8 cellular contexts compared by ENCODE assay signal in the genomic region with DNA sequence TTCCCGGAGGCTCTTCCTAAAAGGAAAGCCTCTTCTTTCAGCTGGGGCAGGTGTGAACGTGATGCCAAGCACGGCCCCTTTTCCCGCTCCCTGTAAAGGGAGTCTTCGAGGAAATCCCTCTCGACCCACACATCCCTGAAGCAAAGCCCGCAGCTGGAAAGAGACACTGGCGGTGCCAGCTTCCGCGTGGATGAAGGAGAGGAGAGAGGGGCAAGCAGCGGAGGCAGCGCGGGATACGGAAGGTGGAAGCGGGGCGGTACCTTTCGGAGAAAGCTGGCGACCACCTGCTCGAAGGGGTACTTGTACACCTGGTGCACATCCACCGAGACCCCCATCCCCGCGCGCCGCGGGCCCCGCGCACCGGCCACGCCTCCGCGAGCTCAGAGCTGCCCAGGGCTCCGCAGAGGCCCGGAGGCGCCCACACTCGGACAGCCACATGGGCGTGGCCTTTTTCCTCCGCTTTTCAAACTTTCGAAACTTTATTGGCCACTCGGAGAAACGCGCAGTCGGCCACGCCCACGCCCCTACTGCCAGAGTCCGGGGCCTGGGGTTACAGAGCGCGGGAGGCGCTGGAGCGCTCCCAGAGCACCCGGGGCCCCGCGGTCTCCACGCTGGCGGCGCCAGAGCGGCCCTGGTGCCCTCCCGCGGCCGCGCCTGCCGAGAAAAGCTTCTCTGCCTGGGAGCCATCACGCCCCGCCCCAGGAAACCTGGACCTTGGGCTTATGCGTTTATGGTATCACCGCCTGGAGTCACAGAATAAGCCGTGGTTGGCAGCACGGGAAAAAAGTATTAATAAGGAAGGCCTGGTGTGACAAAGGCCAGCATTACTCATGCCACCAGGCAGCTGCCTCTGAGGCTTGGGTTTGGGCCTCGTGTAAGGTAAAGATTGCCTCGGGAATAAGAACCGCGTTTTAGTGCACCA. TPM values are rescaled to one million over a fixed set of nuclear protein-coding genes. Genes with fewer than 3 reads are reported as not detected.
DNase-seq lines count a peak whose midpoint lies in the region; ATAC-seq and TF ChIP-seq lines count a peak whose summit lies in the region.

TSS of gene PRELID2 (minus strand) at position 426 of the 922 bp plus-strand sequence. CDS start at position 335, 91 bp downstream.

- H3K4me3 ChIP-seq in ACC112 (ENCODE audit: low read depth, low read length) (peak within 1 kb of the TSS; percentile 89), ectodermal cell (ENCODE audit: insufficient read depth, low read depth, low read length) (peak within 1 kb of the TSS; percentile 52), lower leg skin (ENCODE audit: low read depth, poor library complexity, severe bottlenecking) (peak within 1 kb of the TSS; percentile 45)

- peak within 1 kb of the TSS; percentile 17 for H3K27ac ChIP-seq in ACC112 (ENCODE audit: low read depth, low read length)
- H3K27ac ChIP-seq in ectodermal cell (ENCODE audit: insufficient read depth, low read depth, low read length, poor library complexity, severe bottlenecking): no peak within 1 kb of the TSS

- TF ChIP-seq CTCF in lower leg skin (IDR thresholded peaks at IDR 0.05): no peak

- TF ChIP-seq POLR2A in lower leg skin (IDR thresholded peaks at IDR 0.05): no peak

- peak; percentile 75 for ATAC-seq in GM18861 (IDR thresholded peaks at IDR 0.05; ENCODE audit: unreplicated experiment)
- peak; percentile 88 for ATAC-seq in HG03045 (IDR thresholded peaks at IDR 0.05; ENCODE audit: unreplicated experiment)

- H3K9me3 ChIP-seq in ectodermal cell (ENCODE audit: control insufficient read depth, low read length): no peaks in the 10 kb centered on the region

- H2AFZ ChIP-seq in ACC112 (ENCODE audit: low read length, unreplicated experiment): peak within 1 kb of the TSS; percentile 85

- H3K36me3 ChIP-seq in ACC112 (ENCODE audit: insufficient read depth, low read length) (no peaks in the 10 kb centered on the region), ectodermal cell (ENCODE audit: control insufficient read depth, insufficient read depth, low read length) (no peaks in the 10 kb centered on the region)

- H3K27me3 ChIP-seq in ACC112 (ENCODE audit: insufficient read depth, low read length) (no peaks in the 10 kb centered on the region), ectodermal cell (ENCODE audit: control insufficient read depth, insufficient read depth, low read length, poor library complexity, severe bottlenecking) (peaks cover 16% of the 10 kb centered on the region)

- intact Hi-C loops in lower leg skin (cut with DNase I; ENCODE audit: low total_unique reads): no loop called here

- DNase-seq in NCI-H226 (peak; percentile 89), lower leg skin (ENCODE audit: low spot score in 2 of 2) (peak; percentile 87 to 96)
- peak; percentile 41 to 47 for DNase-seq in activated CD4-positive, alpha-beta T cell treated with anti-CD3 and anti-CD28 coated beads for 4 hours
- DNase-seq in stimulated activated CD4-positive, alpha-beta T cell treated with anti-CD3 and anti-CD28 coated beads, Interleukin-2, amount 100 ng/mL, for 48 hours: peak; percentile 49 to 58

- 5% methylated on average over 71 of the region's 71 CpGs for WGBS in ectodermal cell, 2 experiments
- 1% methylated on average over 59 to 69 of the region's 71 CpGs for WGBS in lower leg skin, 2 donors

- H3K79me2 ChIP-seq in ACC112 (ENCODE audit: control insufficient read depth, insufficient read depth, low read length, unreplicated experiment): peaks cover 19% of the 10 kb centered on the region

- H3K4me1 ChIP-seq in ACC112 (ENCODE audit: control insufficient read depth, insufficient read depth, low read length, unreplicated experiment) (peaks cover 27% of the 10 kb centered on the region), ectodermal cell (ENCODE audit: control insufficient read depth, insufficient read depth, low read length) (no peaks in the 10 kb centered on the region)

RNA-seq across cellular contexts. Expression of gene PRELID2, which starts in this region (rescaled TPM):
- polyA plus RNA-seq in ectodermal cell (2013, experiment 1 of 4): 6.6 TPM
- polyA plus RNA-seq in ectodermal cell (2013, experiment 2 of 4): 9.8 TPM
- polyA plus RNA-seq in ectodermal cell (2013, experiment 3 of 4): 8.6 TPM
- polyA plus RNA-seq in ectodermal cell (2013, experiment 4 of 4): 9.8 TPM
- total RNA-seq in lower leg skin: 1 to 10 TPM; 2.9 to 6.4 (median 4.7) TPM
